15 cellular contexts compared by ENCODE assay signal in genomic region chr4:22203436-22204011, GRCh38.
"Had no signal": no experiment of that assay in that cellular context is flagged by ENCODE, and none has a peak within 500 bp of the region (broad histone marks: within the 10 kb centered on the region; RNA-seq: fewer than 3 reads in every experiment).

No MANE protein-coding gene starts in this region.

- ATAC-seq: left ventricle myocardium superior, natural killer cell had no signal

- DNase-seq: activated CD4-positive, alpha-beta T cell treated with anti-CD3 and anti-CD28 coated beads, Interleukin-2, amount 10 ng/mL, durations not matched to agents 7 days and 5 days; activated CD8-positive, alpha-beta memory T cell treated with anti-CD3 and anti-CD28 coated beads for 24 hours; activated naive CD8-positive, alpha-beta T cell treated with anti-CD3 and anti-CD28 coated beads, Interleukin-2, amount 10 ng/mL, durations not matched to agents 7 days and 5 days; effector memory CD4-positive, alpha-beta T cell; hippocampal formation; left ventricle myocardium superior; mesenchymal stem cell; natural killer cell; posterior cingulate gyrus; stimulated activated CD4-positive, alpha-beta T cell treated with anti-CD3 and anti-CD28 coated beads, Interleukin-4, amount 100 ng/mL, for 4 hours; stimulated activated CD8-positive, alpha-beta memory T cell treated with anti-CD3 and anti-CD28 coated beads, Interleukin-4, amount 100 ng/mL, for 48 hours; stimulated activated naive CD4-positive, alpha-beta T cell treated with Interleukin-2 at 50 U/mL for 16 hours; trophoblast cell had no signal

- H3K4me3 Mint-ChIP-seq: activated CD4-positive, alpha-beta T cell treated with anti-CD3 and anti-CD28 coated beads, Interleukin-2, amount 10 ng/mL, durations not matched to agents 7 days and 5 days; activated naive CD8-positive, alpha-beta T cell treated with anti-CD3 and anti-CD28 coated beads, Interleukin-2, amount 10 ng/mL, durations not matched to agents 7 days and 5 days; dendritic cell treated with granulocyte-macrophage colony-stimulating factor and Interleukin-4, amounts not matched to agents 40 ng/mL and 50 ng/mL, for 4 days; natural killer cell had no signal

- H3K27ac Mint-ChIP-seq: activated CD4-positive, alpha-beta T cell treated with anti-CD3 and anti-CD28 coated beads, Interleukin-2, amount 10 ng/mL, durations not matched to agents 7 days and 5 days; activated naive CD8-positive, alpha-beta T cell treated with anti-CD3 and anti-CD28 coated beads, Interleukin-2, amount 10 ng/mL, durations not matched to agents 7 days and 5 days; dendritic cell treated with granulocyte-macrophage colony-stimulating factor and Interleukin-4, amounts not matched to agents 40 ng/mL and 50 ng/mL, for 4 days; natural killer cell had no signal

- H3K27me3 Mint-ChIP-seq: activated CD4-positive, alpha-beta T cell treated with anti-CD3 and anti-CD28 coated beads, Interleukin-2, amount 10 ng/mL, durations not matched to agents 7 days and 5 days; activated naive CD8-positive, alpha-beta T cell treated with anti-CD3 and anti-CD28 coated beads, Interleukin-2, amount 10 ng/mL, durations not matched to agents 7 days and 5 days; dendritic cell treated with granulocyte-macrophage colony-stimulating factor and Interleukin-4, amounts not matched to agents 40 ng/mL and 50 ng/mL, for 4 days had no signal

- H3K36me3 Mint-ChIP-seq: activated naive CD8-positive, alpha-beta T cell treated with anti-CD3 and anti-CD28 coated beads, Interleukin-2, amount 10 ng/mL, durations not matched to agents 7 days and 5 days; natural killer cell had no signal

- H3K4me1 Mint-ChIP-seq: activated CD4-positive, alpha-beta T cell treated with anti-CD3 and anti-CD28 coated beads, Interleukin-2, amount 10 ng/mL, durations not matched to agents 7 days and 5 days; activated naive CD8-positive, alpha-beta T cell treated with anti-CD3 and anti-CD28 coated beads, Interleukin-2, amount 10 ng/mL, durations not matched to agents 7 days and 5 days; natural killer cell had no signal

- H3K9me3 Mint-ChIP-seq: activated CD4-positive, alpha-beta T cell treated with anti-CD3 and anti-CD28 coated beads, Interleukin-2, amount 10 ng/mL, durations not matched to agents 7 days and 5 days; activated naive CD8-positive, alpha-beta T cell treated with anti-CD3 and anti-CD28 coated beads, Interleukin-2, amount 10 ng/mL, durations not matched to agents 7 days and 5 days; dendritic cell treated with granulocyte-macrophage colony-stimulating factor and Interleukin-4, amounts not matched to agents 40 ng/mL and 50 ng/mL, for 4 days had no signal

- FAIRE-seq: small intestine had no signal
